Comparison of ENCODE assay signal across 5 cellular contexts in genomic region chr3:126200534-126200933, GRCh38. TPM values are rescaled to one million over a fixed set of nuclear protein-coding genes. Genes with fewer than 3 reads are reported as not detected.
"Had no signal": no experiment of that assay in that cellular context is flagged by ENCODE, and none has a peak within 500 bp of the region (broad histone marks: within the 10 kb centered on the region; RNA-seq: fewer than 3 reads in every experiment).

No MANE protein-coding gene starts in this region.

- H2AFZ ChIP-seq: GM23338 had no signal

- ATAC-seq: GM23338 had no signal

- H3K4me3 ChIP-seq: GM23338 had no signal

- H3K4me2 ChIP-seq: GM23338 had no signal

- DNase-seq: H9, HCEC 1CT, IMR-90, KBM-7 had no signal

RNA-seq across cellular contexts. Expression of gene ALDH1L1, which starts 20.1 kb away (rescaled TPM):
- total RNA-seq: IMR-90 had no signal
